27 cellular contexts compared by ENCODE assay signal in genomic region chr13:78876915-78877549, GRCh38.
"Had no signal": no experiment of that assay in that cellular context is flagged by ENCODE, and none has a peak within 500 bp of the region (broad histone marks: within the 10 kb centered on the region; RNA-seq: fewer than 3 reads in every experiment).

No MANE protein-coding gene starts in this region.

- H3K9me3 Mint-ChIP-seq: activated CD4-positive, alpha-beta T cell treated with anti-CD3 and anti-CD28 coated beads, Interleukin-2, amount 10 ng/mL, durations not matched to agents 7 days and 5 days; activated T-cell treated with anti-CD3 and anti-CD28 coated beads, Interleukin-2, amount 50 U/mL, for 24 hours; activated T-helper 2 cell treated with anti-CD3 and anti-CD28 coated beads, Interferon-gamma antibody, Interleukin-2, Interleukin-4, amounts not matched to agents 10 μg/mL and 5 μg/mL and 100 μg/mL, durations not matched to agents 14 hours and 24 hours and 36 hours had no signal

- H3K4me3 ChIP-seq: K562 had no signal

- H3K36me3 Mint-ChIP-seq: activated naive CD4-positive, alpha-beta T cell treated with anti-CD3 and anti-CD28 coated beads, Interleukin-2, amount 50 U/mL, for 24 hours; brain; T-cell had no signal

- H3K27ac Mint-ChIP-seq: activated CD4-positive, alpha-beta T cell treated with anti-CD3 and anti-CD28 coated beads for 36 hours; activated CD4-positive, alpha-beta T cell treated with anti-CD3 and anti-CD28 coated beads, Interleukin-2, amount 10 ng/mL, durations not matched to agents 7 days and 5 days; activated CD8-positive, alpha-beta T cell treated with anti-CD3 and anti-CD28 coated beads, Interleukin-2, amount 10 ng/mL, durations not matched to agents 7 days and 5 days; activated naive CD4-positive, alpha-beta T cell treated with anti-CD3 and anti-CD28 coated beads, Interleukin-2, amount 50 U/mL, for 24 hours; activated T-cell treated with anti-CD3 and anti-CD28 coated beads, Interleukin-2, amount 50 U/mL, for 24 hours; activated T-helper 2 cell treated with anti-CD3 and anti-CD28 coated beads, Interferon-gamma antibody, Interleukin-2, Interleukin-4, amounts not matched to agents 10 μg/mL and 5 μg/mL and 100 μg/mL, durations not matched to agents 14 hours and 24 hours and 36 hours; brain; T-cell; T-helper 17 cell; WTC11 had no signal

- H3K27me3 Mint-ChIP-seq: activated CD4-positive, alpha-beta T cell treated with anti-CD3 and anti-CD28 coated beads, Interleukin-2, amount 10 ng/mL, durations not matched to agents 7 days and 5 days; activated naive CD4-positive, alpha-beta T cell treated with anti-CD3 and anti-CD28 coated beads, Interleukin-2, amount 50 U/mL, for 24 hours; activated T-cell treated with anti-CD3 and anti-CD28 coated beads, Interleukin-2, amount 50 U/mL, for 24 hours had no signal

- H3K4me1 Mint-ChIP-seq: activated CD4-positive, alpha-beta T cell treated with anti-CD3 and anti-CD28 coated beads for 36 hours; activated CD4-positive, alpha-beta T cell treated with anti-CD3 and anti-CD28 coated beads, Interleukin-2, amount 10 ng/mL, durations not matched to agents 7 days and 5 days; activated naive CD4-positive, alpha-beta T cell treated with anti-CD3 and anti-CD28 coated beads, Interleukin-2, amount 50 U/mL, for 24 hours; T-cell; T-helper 17 cell; WTC11 had no signal

- H3K4me3 Mint-ChIP-seq: activated CD4-positive, alpha-beta T cell treated with anti-CD3 and anti-CD28 coated beads for 36 hours; activated CD4-positive, alpha-beta T cell treated with anti-CD3 and anti-CD28 coated beads, Interleukin-2, amount 10 ng/mL, durations not matched to agents 7 days and 5 days; activated CD8-positive, alpha-beta T cell treated with anti-CD3 and anti-CD28 coated beads, Interleukin-2, amount 10 ng/mL, durations not matched to agents 7 days and 5 days; activated naive CD4-positive, alpha-beta T cell treated with anti-CD3 and anti-CD28 coated beads, Interleukin-2, amount 50 U/mL, for 24 hours; activated T-cell treated with anti-CD3 and anti-CD28 coated beads, Interleukin-2, amount 50 U/mL, for 24 hours; brain; T-cell; T-helper 17 cell; WTC11 had no signal

- DNase-seq: activated gamma-delta T cell; activated naive CD4-positive, alpha-beta T cell treated with Interleukin-2 at 50 U/mL for 16 hours; activated T-cell treated with anti-CD3 and anti-CD28 coated beads, Interleukin-2, amount 50 U/mL, for 24 hours; anterior cingulate cortex; central memory CD4-positive, alpha-beta T cell; IMR-90; NCI-H1105; NCI-H1417 treated with DMSO at 0.1 percent for 48 hours; NCI-H187 treated with DMSO at 0.1 percent for 48 hours; NCI-H2227 treated with DMSO at 0.1 percent for 48 hours; NCI-H446; NCI-H510A treated with DMSO at 0.1 percent for 48 hours; NCI-H774; SIG-M5; T-cell; T-helper 17 cell had no signal

- ATAC-seq: activated CD4-positive, alpha-beta T cell treated with anti-CD3 and anti-CD28 coated beads for 36 hours; activated CD4-positive, CD25-positive, alpha-beta regulatory T cell treated with anti-CD3 and anti-CD28 coated beads, Interleukin-2, amount 50 U/mL, for 24 hours; activated CD8-positive, alpha-beta T cell treated with anti-CD3 and anti-CD28 coated beads, Interleukin-2, amount 10 ng/mL, durations not matched to agents 7 days and 5 days; Panc1; SK-N-SH treated with all-trans-retinoic acid at 6 μM for 48 hours; T-cell; T-helper 17 cell had no signal
